Comparison of ENCODE assay signal across 1 cellular context in the genomic region with DNA sequence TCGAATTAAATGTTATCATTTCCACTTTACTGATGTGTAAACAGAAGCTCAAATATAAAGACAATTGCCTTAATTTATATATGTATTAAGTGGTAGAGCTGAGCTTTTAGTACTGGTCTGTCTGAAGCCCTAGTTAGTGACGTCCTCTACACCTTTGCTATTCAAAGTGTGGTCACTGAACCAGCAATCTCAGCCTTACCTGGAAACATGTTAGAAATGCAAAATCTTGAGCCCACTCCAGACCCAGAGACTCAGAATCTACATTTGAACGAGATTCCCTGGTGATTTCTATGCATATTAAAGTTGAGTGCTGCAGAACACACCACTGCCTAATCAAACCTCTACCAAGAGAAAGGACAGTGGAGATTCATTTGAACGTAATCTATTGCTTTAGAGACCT.
TF ChIP-seq lines count a peak whose summit lies in the region.

No MANE protein-coding gene starts in this region.

TF ChIP-seq in H1, 55 proteins besides CTCF, POLR2A, EP300 and RAD21:
- TF ChIP-seq NANOG (IDR thresholded peaks at IDR 0.05; ENCODE audit: insufficient read depth, low read depth, low read length, poor library complexity, severe bottlenecking) (no peak), RNF2 (IDR thresholded peaks at IDR 0.05; ENCODE audit: borderline replicate concordance, low read depth, low read length, missing control alignments, poor library complexity, severe bottlenecking) (no peak), GABPA (IDR thresholded peaks at IDR 0.05; ENCODE audit: borderline replicate concordance, insufficient read depth, low read length) (no peak), MAFK (IDR thresholded peaks at IDR 0.05; ENCODE audit: low read depth, low read length) (no peak), JUN (IDR thresholded peaks at IDR 0.05; ENCODE audit: low read depth, low read length) (no peak), KDM1A (IDR thresholded peaks at IDR 0.05; ENCODE audit: borderline replicate concordance, low read length) (no peak), KDM4A (IDR thresholded peaks at IDR 0.05; ENCODE audit: low read depth, low read length, severe bottlenecking) (no peak), ASH2L (IDR thresholded peaks at IDR 0.05; ENCODE audit: low read length) (no peak), SIX5 (IDR thresholded peaks at IDR 0.05; ENCODE audit: low read depth, low read length) (no peak), KDM5A (IDR thresholded peaks at IDR 0.05; ENCODE audit: low read length) (no peak), TCF12 (IDR thresholded peaks at IDR 0.05; ENCODE audit: low read depth, low read length) (no peak), USF2 (IDR thresholded peaks at IDR 0.05; ENCODE audit: low read length) (no peak), RFX5 (IDR thresholded peaks at IDR 0.05; ENCODE audit: borderline replicate concordance, low read depth, low read length) (no peak), TBP (IDR thresholded peaks at IDR 0.05; ENCODE audit: low read depth, low read length) (no peak)
- TF ChIP-seq, protein P1, sequence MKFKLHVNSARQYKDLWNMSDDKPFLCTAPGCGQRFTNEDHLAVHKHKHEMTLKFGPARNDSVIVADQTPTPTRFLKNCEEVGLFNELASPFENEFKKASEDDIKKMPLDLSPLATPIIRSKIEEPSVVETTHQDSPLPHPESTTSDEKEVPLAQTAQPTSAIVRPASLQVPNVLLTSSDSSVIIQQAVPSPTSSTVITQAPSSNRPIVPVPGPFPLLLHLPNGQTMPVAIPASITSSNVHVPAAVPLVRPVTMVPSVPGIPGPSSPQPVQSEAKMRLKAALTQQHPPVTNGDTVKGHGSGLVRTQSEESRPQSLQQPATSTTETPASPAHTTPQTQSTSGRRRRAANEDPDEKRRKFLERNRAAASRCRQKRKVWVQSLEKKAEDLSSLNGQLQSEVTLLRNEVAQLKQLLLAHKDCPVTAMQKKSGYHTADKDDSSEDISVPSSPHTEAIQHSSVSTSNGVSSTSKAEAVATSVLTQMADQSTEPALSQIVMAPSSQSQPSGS (IDR thresholded peaks at IDR 0.05; ENCODE audit: low read length) = no peak
